In genomic region chr3:72031581-72031980, GRCh38 we compare ENCODE assay signal across 12 cellular contexts.
A peak's percentile ranks its signal among the peaks of the same experiment; 100 is the strongest.
DNase-seq lines count a peak whose midpoint lies in the region; TF ChIP-seq lines count a peak whose summit lies in the region.
"Had no signal": no experiment of that assay in that cellular context is flagged by ENCODE, and none has a peak within 500 bp of the region (broad histone marks: within the 10 kb centered on the region; RNA-seq: fewer than 3 reads in every experiment).

No MANE protein-coding gene starts in this region.

- TF ChIP-seq POLR2A in ovary (IDR thresholded peaks at IDR 0.05) = no peak

- DNase-seq in EL (peak; percentile 71), MV-4-11 (lab: John Stamatoyannopoulos, UW) (peak; percentile 97), choroid plexus epithelial cell (ENCODE audit: low read depth) (peak; percentile 30), myocyte (ENCODE audit: low read depth) (peak; percentile 29), NCI-H146 treated with DMSO at 0.1 percent for 48 hours (lab: John Stamatoyannopoulos, UW; ENCODE audit: unreplicated experiment) (no peak), inferior parietal cortex (ENCODE audit: extremely low spot score) (no peak), activated gamma-delta T cell (lab: John Stamatoyannopoulos, UW) (no peak), ovary (no peak)
- DNase-seq: activated CD8-positive, alpha-beta T cell treated with anti-CD3 and anti-CD28 coated beads for 36 hours; naive thymus-derived CD8-positive, alpha-beta T cell; NCI-H1048; RPMI8226 had no signal

- no peak overlapping the region for H3K27ac ChIP-seq in ovary

- intact Hi-C loops in ovary (cut with DNase I) = no loop called here

- no peak overlapping the region for H3K4me3 ChIP-seq in choroid plexus epithelial cell (ENCODE audit: low read depth, low read length)
- H3K4me3 ChIP-seq in ovary = no peak overlapping the region

- H3K4me1 ChIP-seq in ovary (ENCODE audit: insufficient read depth) = no peaks in the 10 kb centered on the region

- 86 to 94% (median 93%) methylated on average over 3 of the region's 3 CpGs for WGBS in ovary, 3 donors

- no peaks in the 10 kb centered on the region for H3K9me3 ChIP-seq in ovary

- no peak for TF ChIP-seq EP300 in ovary (IDR thresholded peaks at IDR 0.05)

- no peaks in the 10 kb centered on the region for H3K27me3 ChIP-seq in ovary

- no peaks in the 10 kb centered on the region for H3K36me3 ChIP-seq in ovary

- TF ChIP-seq CTCF in choroid plexus epithelial cell (conservative IDR thresholded peaks at IDR 0.05; ENCODE audit: low read depth, low read length) (no peak), ovary (IDR thresholded peaks at IDR 0.05) (no peak)

Comparison
In these comparisons a context has a peak if more than half of its experiments do, and no peak if none do; other contexts are left out.
1. DNase-seq: peak in EL (single experiment), MV-4-11 (single experiment), choroid plexus epithelial cell (single experiment) and myocyte (single experiment); none in NCI-H146 treated with DMSO at 0.1 percent for 48 hours (single experiment), inferior parietal cortex (single experiment), activated gamma-delta T cell (single experiment) and ovary (0 of 5).